Comparison of ENCODE assay signal across 9 cellular contexts in the genomic region with DNA sequence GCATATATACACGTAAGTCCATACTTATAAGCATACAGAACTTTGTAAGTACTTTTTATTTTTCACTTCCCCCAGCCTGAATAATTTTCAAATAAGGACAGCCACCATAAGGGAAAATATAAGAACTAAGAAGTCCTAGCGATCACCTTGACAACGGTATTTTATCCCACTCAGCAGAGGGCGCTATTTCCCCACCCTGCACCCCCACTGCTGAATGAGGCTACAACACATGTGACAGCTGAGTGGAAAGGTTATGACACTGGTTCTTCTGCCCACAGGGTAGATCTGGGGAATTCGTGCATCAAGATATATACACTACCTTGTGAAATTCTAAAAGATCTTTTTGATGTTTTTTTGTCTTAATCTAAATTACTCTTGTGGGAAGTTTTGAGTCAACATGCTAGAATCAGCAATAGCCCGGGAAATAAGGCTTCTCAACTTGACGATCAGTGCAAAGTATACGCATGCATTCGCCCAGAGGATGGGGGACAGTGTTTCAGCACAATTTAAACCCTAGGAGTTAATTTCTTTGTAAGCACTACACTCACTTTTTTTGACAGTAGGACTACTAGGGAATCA.
DNase-seq lines count a peak whose midpoint lies in the region; ATAC-seq and TF ChIP-seq lines count a peak whose summit lies in the region.
"Had no signal": no experiment of that assay in that cellular context is flagged by ENCODE, and none has a peak within 500 bp of the region (broad histone marks: within the 10 kb centered on the region; RNA-seq: fewer than 3 reads in every experiment).

No MANE protein-coding gene starts in this region.

- no peak overlapping the region for H3K27ac ChIP-seq in SK-N-SH (ENCODE audit: low read depth in 2 of 2, low read length in 1 of 2)
- H3K27ac ChIP-seq: tibial artery had no signal

- peaks cover 2% of the 10 kb centered on the region for H3F3A ChIP-seq in SK-N-SH (replicated peaks; ENCODE audit: insufficient read depth)

- no peak for TF ChIP-seq EP300 in SK-N-SH (IDR thresholded peaks at IDR 0.05; ENCODE audit: borderline replicate concordance in 1 of 2, low read depth in 1 of 2, low read length in 1 of 2)

- H3K4me1 ChIP-seq in BE2C (no peaks in the 10 kb centered on the region), SK-N-SH (ENCODE audit: control insufficient read depth in 1 of 2, insufficient read depth in 2 of 2, low read depth in 1 of 2, low read length in 1 of 2) (no peaks in the 10 kb centered on the region)
- H3K4me1 ChIP-seq: tibial artery had no signal

- H3K27me3 ChIP-seq in BE2C: no peaks in the 10 kb centered on the region
- H3K27me3 ChIP-seq in SK-N-SH (ENCODE audit: insufficient read depth): no peaks in the 10 kb centered on the region
- H3K27me3 ChIP-seq: tibial artery had no signal

- H3K9me2 ChIP-seq in SK-N-SH: no peaks in the 10 kb centered on the region

- peak; percentile 66 for ATAC-seq in GM19025 (IDR thresholded peaks at IDR 0.05; ENCODE audit: low read depth, unreplicated experiment)
- peak; percentile 73 for ATAC-seq in HG03469 (IDR thresholded peaks at IDR 0.05; ENCODE audit: unreplicated experiment)

- no peaks in the 10 kb centered on the region for H3K79me2 ChIP-seq in SK-N-SH (ENCODE audit: insufficient read depth)

- H3K36me3 ChIP-seq in BE2C (no peaks in the 10 kb centered on the region), SK-N-SH (replicated peaks in 1 of 2; ENCODE audit: control insufficient read depth in 1 of 2, insufficient read depth in 2 of 2, low read length in 1 of 2) (no peaks in the 10 kb centered on the region)
- H3K36me3 ChIP-seq: tibial artery had no signal

- no peak overlapping the region for H2AFZ ChIP-seq in SK-N-SH (ENCODE audit: low read depth)

- TF ChIP-seq RAD21 in SK-N-SH (IDR thresholded peaks at IDR 0.05; ENCODE audit: low read length): peak; percentile 61

- POLR2A ChIA-PET in SK-N-SH (lab: Yijun Ruan, JAX): no interaction called here

- no peak overlapping the region for H3K9ac ChIP-seq in SK-N-SH

- no peaks in the 10 kb centered on the region for H4K20me1 ChIP-seq in SK-N-SH (ENCODE audit: insufficient read depth)

- 78% methylated on average over 9 of the region's 9 CpGs for WGBS in SK-N-SH (ENCODE audit: low lambda C conversion rate)

- no peak overlapping the region for H3K4me2 ChIP-seq in SK-N-SH

- peak; percentile 62 for DNase-seq in BE2C
- peak; percentile 42 for DNase-seq in SK-N-SH
- DNase-seq in activated naive CD4-positive, alpha-beta T cell treated with anti-CD3 and anti-CD28 coated beads, Interleukin-2, amount 50 U/mL, for 16 hours: peak; percentile 62
- DNase-seq in hepatic stellate cell (ENCODE audit: low spot score): peak; percentile 21
- peak; percentile 35 to 45 for DNase-seq in stimulated activated CD4-positive, alpha-beta T cell treated with anti-CD3 and anti-CD28 coated beads, Interleukin-1b, Interleukin-23, amount 100 ng/mL, for 4 hours (ENCODE audit: low read depth in 2 of 2)
- DNase-seq in cortex of kidney (lab: John Stamatoyannopoulos, UW): no peak

- no peaks in the 10 kb centered on the region for H3K9me3 ChIP-seq in BE2C
- H3K9me3 ChIP-seq in SK-N-SH: no peaks in the 10 kb centered on the region
- H3K9me3 ChIP-seq: tibial artery had no signal

- TF ChIP-seq CTCF in BE2C (IDR thresholded peaks at IDR 0.05; ENCODE audit: low read depth, low read length) (peak; percentile 92), SK-N-SH (IDR thresholded peaks at IDR 0.05) (peak; percentile 66)

- H3K4me3 ChIP-seq in BE2C (ENCODE audit: low read depth, low read length): no peak overlapping the region
- H3K4me3 ChIP-seq in SK-N-SH (ENCODE audit: low read depth in 2 of 2, low read length in 1 of 2): no peak overlapping the region; a peak in 1 of 4 replicates
- H3K4me3 ChIP-seq: tibial artery had no signal

- CTCF ChIA-PET in SK-N-SH (lab: Yijun Ruan, JAX): interaction anchor here (0.6 to 4.0 kb wide), 15 partner anchors 11 to 381 kb away, joined by 3 to 19 read pairs (median 4); no protein-coding TSS in a partner anchor

TF ChIP-seq in SK-N-SH, 30 proteins besides CTCF, POLR2A, EP300 and RAD21:
- TF ChIP-seq, protein P1, sequence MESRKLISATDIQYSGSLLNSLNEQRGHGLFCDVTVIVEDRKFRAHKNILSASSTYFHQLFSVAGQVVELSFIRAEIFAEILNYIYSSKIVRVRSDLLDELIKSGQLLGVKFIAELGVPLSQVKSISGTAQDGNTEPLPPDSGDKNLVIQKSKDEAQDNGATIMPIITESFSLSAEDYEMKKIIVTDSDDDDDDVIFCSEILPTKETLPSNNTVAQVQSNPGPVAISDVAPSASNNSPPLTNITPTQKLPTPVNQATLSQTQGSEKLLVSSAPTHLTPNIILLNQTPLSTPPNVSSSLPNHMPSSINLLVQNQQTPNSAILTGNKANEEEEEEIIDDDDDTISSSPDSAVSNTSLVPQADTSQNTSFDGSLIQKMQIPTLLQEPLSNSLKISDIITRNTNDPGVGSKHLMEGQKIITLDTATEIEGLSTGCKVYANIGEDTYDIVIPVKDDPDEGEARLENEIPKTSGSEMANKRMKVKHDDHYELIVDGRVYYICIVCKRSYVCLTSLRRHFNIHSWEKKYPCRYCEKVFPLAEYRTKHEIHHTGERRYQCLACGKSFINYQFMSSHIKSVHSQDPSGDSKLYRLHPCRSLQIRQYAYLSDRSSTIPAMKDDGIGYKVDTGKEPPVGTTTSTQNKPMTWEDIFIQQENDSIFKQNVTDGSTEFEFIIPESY (IDR thresholded peaks at IDR 0.05; ENCODE audit: borderline replicate concordance, low read depth): no peak
- TF ChIP-seq TAF1 (IDR thresholded peaks at IDR 0.05; ENCODE audit: borderline replicate concordance, low read depth, low read length): no peak
- peak; percentile 43 for TF ChIP-seq SMC3 (IDR thresholded peaks at IDR 0.05; ENCODE audit: low read depth, low read length)
